ENCODE assay signal across 39 cellular contexts in the genomic region with DNA sequence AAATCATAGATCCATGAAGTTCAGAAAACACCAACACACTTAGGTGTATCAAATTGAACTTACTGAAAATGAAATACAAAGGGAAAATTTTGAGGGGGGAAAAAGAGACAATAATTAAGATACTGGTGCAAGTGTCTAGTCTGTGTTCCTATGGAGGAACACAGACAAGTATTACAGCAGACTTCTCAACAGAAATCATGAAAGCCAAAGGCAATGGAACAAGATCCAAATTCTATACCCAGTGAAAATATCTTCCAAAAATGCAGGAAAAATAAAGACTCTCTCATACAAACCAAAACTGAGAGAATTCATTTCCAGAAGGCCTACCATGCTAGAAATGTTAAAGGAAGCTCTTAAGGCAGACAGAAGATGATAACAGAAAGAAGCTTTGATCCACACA.
"Had no signal": no experiment of that assay in that cellular context is flagged by ENCODE, and none has a peak within 500 bp of the region (broad histone marks: within the 10 kb centered on the region; RNA-seq: fewer than 3 reads in every experiment).

No MANE protein-coding gene starts in this region.

- DNase-seq: activated CD4-positive, alpha-beta memory T cell treated with anti-CD3 and anti-CD28 coated beads for 36 hours; activated CD4-positive, alpha-beta T cell treated with anti-CD3 and anti-CD28 coated beads for 1 hour; activated CD4-positive, alpha-beta T cell treated with anti-CD3 and anti-CD28 coated beads for 36 hours; activated CD4-positive, alpha-beta T cell treated with anti-CD3 and anti-CD28 coated beads for 48 hours; activated CD4-positive, alpha-beta T cell treated with anti-CD3 and anti-CD28 coated beads, Interleukin-2, amount 10 ng/mL, durations not matched to agents 7 days and 5 days; activated CD4-positive, alpha-beta T cell treated with anti-CD3 and anti-CD28 coated beads, Interleukin-2, amount 50 U/mL, for 4 hours; activated CD4-positive, CD25-positive, alpha-beta regulatory T cell; activated CD8-positive, alpha-beta memory T cell treated with anti-CD3 and anti-CD28 coated beads, Interleukin-2, amount 50 U/mL, for 4 hours; activated CD8-positive, alpha-beta T cell treated with anti-CD3 and anti-CD28 coated beads for 36 hours; activated effector memory CD4-positive, alpha-beta T cell treated with anti-CD3 and anti-CD28 coated beads, Interleukin-2, amount 50 U/mL, for 16 hours; activated gamma-delta T cell treated with Interleukin-2 at 50 U/mL for 16 hours; activated naive CD4-positive, alpha-beta T cell; activated naive CD4-positive, alpha-beta T cell treated with anti-CD3 and anti-CD28 coated beads for 36 hours; activated naive CD4-positive, alpha-beta T cell treated with anti-CD3 and anti-CD28 coated beads, Interleukin-2, amount 50 U/mL, for 16 hours; activated naive CD8-positive, alpha-beta T cell treated with anti-CD3 and anti-CD28 coated beads for 36 hours; activated T-cell treated with anti-CD3 and anti-CD28 coated beads for 4 hours; activated T-cell treated with anti-CD3 and anti-CD28 coated beads, Interleukin-2, amount 50 U/mL, for 1 hour; activated T-cell treated with anti-CD3 and anti-CD28 coated beads, Interleukin-2, amount 50 U/mL, for 4 hours; activated T-cell treated with anti-CD3 and anti-CD28 coated beads, Interleukin-2, amount 50 U/mL, for 72 hours; amygdala; anterior cingulate cortex; caudate nucleus; cerebellar nuclear complex; T-helper 1 cell; T-helper 2 cell; T-helper 9 cell had no signal

- H3K4me1 Mint-ChIP-seq: activated CD4-positive, alpha-beta T cell treated with anti-CD3 and anti-CD28 coated beads for 36 hours; activated T-helper 17 cell treated with anti-CD3 and anti-CD28 coated beads, Interleukin-2, amount 50 U/mL, for 72 hours; brain; central memory CD8-positive, alpha-beta T cell had no signal

- H3K4me3 ChIP-seq: ascending aorta, cardiac muscle cell had no signal

- H3K27me3 Mint-ChIP-seq: activated CD4-positive, alpha-beta T cell treated with anti-CD3 and anti-CD28 coated beads for 36 hours; activated naive CD8-positive, alpha-beta T cell treated with anti-CD3 and anti-CD28 coated beads for 36 hours had no signal

- FAIRE-seq: bronchial epithelial cell, TTC549 had no signal

- H3K36me3 ChIP-seq: ascending aorta, cardiac muscle cell had no signal

- H3K27me3 ChIP-seq: ascending aorta, cardiac muscle cell had no signal

- H3K36me3 Mint-ChIP-seq: activated CD4-positive, alpha-beta memory T cell treated with anti-CD3 and anti-CD28 coated beads for 36 hours; brain had no signal

- H3K27ac ChIP-seq: ascending aorta, cardiac muscle cell, VCaP had no signal

- ATAC-seq: activated CD4-positive, alpha-beta T cell treated with anti-CD3 and anti-CD28 coated beads for 36 hours; activated CD4-positive, CD25-positive, alpha-beta regulatory T cell treated with anti-CD3 and anti-CD28 coated beads, Interleukin-2, amount 50 U/mL, for 24 hours; activated CD8-positive, alpha-beta T cell treated with anti-CD3 and anti-CD28 coated beads for 36 hours; activated naive CD4-positive, alpha-beta T cell treated with anti-CD3 and anti-CD28 coated beads, Interleukin-2, amount 50 U/mL, for 72 hours; activated T-cell treated with anti-CD3 and anti-CD28 coated beads, Interleukin-2, amount 50 U/mL, for 4 hours; activated T-cell treated with anti-CD3 and anti-CD28 coated beads, Interleukin-2, amount 50 U/mL, for 72 hours; activated T-helper 17 cell treated with anti-CD3 and anti-CD28 coated beads, Interleukin-2, amount 50 U/mL, for 72 hours had no signal

- H3K27ac Mint-ChIP-seq: activated CD4-positive, alpha-beta memory T cell treated with anti-CD3 and anti-CD28 coated beads for 36 hours; activated CD4-positive, alpha-beta T cell treated with anti-CD3 and anti-CD28 coated beads for 36 hours; activated CD4-positive, alpha-beta T cell treated with anti-CD3 and anti-CD28 coated beads, Interleukin-2, amount 10 ng/mL, durations not matched to agents 7 days and 5 days; activated CD8-positive, alpha-beta T cell treated with anti-CD3 and anti-CD28 coated beads for 36 hours; activated naive CD4-positive, alpha-beta T cell treated with anti-CD3 and anti-CD28 coated beads for 36 hours; activated naive CD4-positive, alpha-beta T cell treated with anti-CD3 and anti-CD28 coated beads, Interleukin-2, amount 50 U/mL, for 72 hours; activated naive CD8-positive, alpha-beta T cell treated with anti-CD3 and anti-CD28 coated beads for 36 hours; activated T-cell treated with anti-CD3 and anti-CD28 coated beads, Interleukin-2, amount 50 U/mL, for 72 hours; activated T-helper 1 cell treated with anti-CD3 and anti-CD28 coated beads, Interleukin-12 subunit alpha, Interleukin-12 subunit beta, Interleukin-2, Interleukin-4 antibody, amounts not matched to agents 30 ng/mL and 10 ng/mL and 1 ng/mL, durations not matched to agents 14 hours and 24 hours and 36 hours; activated T-helper 17 cell treated with anti-CD3 and anti-CD28 coated beads, Interleukin-2, amount 50 U/mL, for 72 hours; brain; T-helper 1 cell treated with Interleukin-12 subunit alpha and Interleukin-12 subunit beta and Interleukin-4 antibody, amounts not matched to agents 30 μg/mL and 1 μg/mL, for 36 hours; T-helper 2 cell treated with Interferon-gamma antibody and Interleukin-4, amounts not matched to agents 5 μg/mL and 100 μg/mL, for 36 hours had no signal

- H3K4me3 Mint-ChIP-seq: activated CD4-positive, alpha-beta memory T cell treated with anti-CD3 and anti-CD28 coated beads for 36 hours; activated CD4-positive, alpha-beta T cell treated with anti-CD3 and anti-CD28 coated beads for 36 hours; activated CD4-positive, alpha-beta T cell treated with anti-CD3 and anti-CD28 coated beads, Interleukin-2, amount 10 ng/mL, durations not matched to agents 7 days and 5 days; activated CD8-positive, alpha-beta T cell treated with anti-CD3 and anti-CD28 coated beads for 36 hours; activated naive CD4-positive, alpha-beta T cell treated with anti-CD3 and anti-CD28 coated beads for 36 hours; activated naive CD8-positive, alpha-beta T cell treated with anti-CD3 and anti-CD28 coated beads for 36 hours; activated T-cell treated with anti-CD3 and anti-CD28 coated beads, Interleukin-2, amount 50 U/mL, for 4 hours; activated T-cell treated with anti-CD3 and anti-CD28 coated beads, Interleukin-2, amount 50 U/mL, for 72 hours; activated T-helper 1 cell treated with anti-CD3 and anti-CD28 coated beads, Interleukin-12 subunit alpha, Interleukin-12 subunit beta, Interleukin-2, Interleukin-4 antibody, amounts not matched to agents 30 ng/mL and 10 ng/mL and 1 ng/mL, durations not matched to agents 14 hours and 24 hours and 36 hours; activated T-helper 17 cell treated with anti-CD3 and anti-CD28 coated beads, Interleukin-2, amount 50 U/mL, for 72 hours; brain; central memory CD8-positive, alpha-beta T cell; T-helper 1 cell treated with Interleukin-12 subunit alpha and Interleukin-12 subunit beta and Interleukin-4 antibody, amounts not matched to agents 30 μg/mL and 1 μg/mL, for 36 hours; T-helper 2 cell treated with Interferon-gamma antibody and Interleukin-4, amounts not matched to agents 5 μg/mL and 100 μg/mL, for 36 hours had no signal
